ENCODE assay signal across 1 cellular context in genomic region chr7:4973728-4974198, GRCh38.
A peak's percentile ranks its signal among the peaks of the same experiment; 100 is the strongest.
TF ChIP-seq lines count a peak whose summit lies in the region.

No MANE protein-coding gene starts in this region.

TF ChIP-seq in K562, 482 proteins besides CTCF, POLR2A, EP300 and RAD21 (continued from another document and continues in another):
- no peak for TF ChIP-seq CLOCK (CRISPR knock-in tag; IDR thresholded peaks at IDR 0.05; ENCODE audit: borderline replicate concordance)
- TF ChIP-seq MBD2 (IDR thresholded peaks at IDR 0.05; ENCODE audit: borderline replicate concordance, low read depth): no peak
- no peak for TF ChIP-seq SNRNP70 (optimal IDR thresholded peaks at IDR 0.05; ENCODE audit: low read depth, low read length)
- no peak for TF ChIP-seq AFF4 (CRISPR knock-in tag; IDR thresholded peaks at IDR 0.05)
- no peak for TF ChIP-seq ZBED1 (IDR thresholded peaks at IDR 0.05)
- no peak for TF ChIP-seq ARID1B (IDR thresholded peaks at IDR 0.05)
- no peak for TF ChIP-seq TGIF2 (CRISPR knock-in tag; IDR thresholded peaks at IDR 0.05)
- TF ChIP-seq ZNF12 (CRISPR knock-in tag; IDR thresholded peaks at IDR 0.05): no peak
- no peak for TF ChIP-seq MTA2 (IDR thresholded peaks at IDR 0.05; ENCODE audit: low read depth)
- TF ChIP-seq CBFB (CRISPR knock-in tag; IDR thresholded peaks at IDR 0.05): no peak
- TF ChIP-seq UBTF (IDR thresholded peaks at IDR 0.05; ENCODE audit: borderline replicate concordance in 1 of 2, low read depth in 2 of 2, low read length in 2 of 2): peak in 1 of 2 experiments; percentile 41; a peak in 1 of 4 replicates
- no peak for TF ChIP-seq ZNF143 (CRISPR knock-in tag; IDR thresholded peaks at IDR 0.05)
- TF ChIP-seq FOXM1 (IDR thresholded peaks at IDR 0.05; ENCODE audit: low read depth): peak; percentile 39; the same call in 1 of the 2 replicates
- no peak for TF ChIP-seq FOXM1 (CRISPR knock-in tag; IDR thresholded peaks at IDR 0.05; ENCODE audit: low read depth)
- TF ChIP-seq ZBTB2 (IDR thresholded peaks at IDR 0.05): 0 out of 2 replicates have a peak, but pooled peaks have one; percentile 45
- no peak for TF ChIP-seq SETDB1 (IDR thresholded peaks at IDR 0.05; ENCODE audit: low read length)
- no peak for TF ChIP-seq RBM25 (IDR thresholded peaks at IDR 0.05; ENCODE audit: low read depth, low read length, severe bottlenecking)
- TF ChIP-seq E2F5 (CRISPR knock-in tag; IDR thresholded peaks at IDR 0.05): no peak
- TF ChIP-seq ZNF407 (IDR thresholded peaks at IDR 0.05; ENCODE audit: low read depth): no peak
- no peak for TF ChIP-seq RERE (CRISPR knock-in tag; IDR thresholded peaks at IDR 0.05; ENCODE audit: borderline replicate concordance)
- TF ChIP-seq CHCHD3 (CRISPR knock-in tag; IDR thresholded peaks at IDR 0.05): no peak
- no peak for TF ChIP-seq ETV5 (CRISPR knock-in tag; IDR thresholded peaks at IDR 0.05; ENCODE audit: low read depth)
- TF ChIP-seq ARHGAP35 (IDR thresholded peaks at IDR 0.05; ENCODE audit: partially characterized antibody): no peak
